ENCODE assay signal across 19 cellular contexts in the genomic region with DNA sequence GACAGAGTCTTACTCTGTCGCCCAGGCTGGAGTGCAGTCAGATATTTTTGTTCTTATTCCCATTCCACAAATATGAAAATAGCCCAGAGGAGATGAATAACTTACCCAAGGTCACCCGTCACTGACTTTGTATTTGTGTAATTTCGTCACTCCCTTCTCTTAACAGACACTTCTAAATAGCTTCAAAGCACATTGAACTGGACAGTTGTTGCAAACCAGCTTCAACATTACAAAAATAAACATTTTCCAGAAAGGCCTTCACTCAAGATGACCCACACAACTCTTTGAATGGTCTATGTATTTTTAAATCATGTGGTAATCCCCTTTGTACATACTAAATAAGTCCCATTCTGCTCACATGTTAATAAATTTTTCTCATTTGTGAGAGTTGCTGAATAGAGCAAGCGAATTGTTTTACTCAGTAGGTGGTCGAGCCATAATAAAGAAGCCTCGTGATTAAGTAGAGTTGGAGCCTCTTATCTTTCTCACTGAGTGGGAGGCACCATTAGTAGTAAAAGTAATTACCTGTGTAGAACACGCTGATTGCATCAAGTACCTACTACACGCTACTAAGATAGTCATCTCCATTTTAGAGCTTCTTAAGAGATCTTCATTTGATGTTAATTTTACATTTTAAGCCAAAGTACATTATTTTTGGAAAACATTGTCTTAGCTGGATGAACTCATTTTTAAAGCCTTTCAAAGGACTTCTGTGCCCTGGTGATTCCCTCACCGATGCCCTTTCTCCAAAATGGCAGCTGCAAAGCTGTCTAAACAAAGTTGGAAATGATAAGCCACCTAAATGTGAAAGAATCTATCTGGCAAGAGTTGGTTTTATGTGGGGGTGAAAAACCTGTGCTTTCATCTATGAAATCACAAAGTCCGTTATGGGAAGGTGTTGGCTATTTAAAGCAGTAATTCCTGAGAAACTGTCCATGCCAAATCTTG.
DNase-seq lines count a peak whose midpoint lies in the region; TF ChIP-seq lines count a peak whose summit lies in the region.
"Had no signal": no experiment of that assay in that cellular context is flagged by ENCODE, and none has a peak within 500 bp of the region (broad histone marks: within the 10 kb centered on the region; RNA-seq: fewer than 3 reads in every experiment).

No MANE protein-coding gene starts in this region.

- no peak overlapping the region for H2AFZ ChIP-seq in SK-N-SH (ENCODE audit: low read depth)

- no peaks in the 10 kb centered on the region for H3K79me2 ChIP-seq in SK-N-SH (ENCODE audit: insufficient read depth)

- H3K4me1 ChIP-seq in SJSA1 (replicated peaks) (peaks cover 22% of the 10 kb centered on the region), skeletal muscle tissue (ENCODE audit: control insufficient read depth in 3 of 3, insufficient read depth in 3 of 3, low read length in 3 of 3) (peaks cover 0 to 13% (median 10%) of the 10 kb centered on the region in 3 donors), SK-N-SH (ENCODE audit: control insufficient read depth in 1 of 2, insufficient read depth in 2 of 2, low read depth in 1 of 2, low read length in 1 of 2) (peaks cover 0 to 9% of the 10 kb centered on the region in 2 experiments; a peak in 3 of 4 replicates)
- H3K4me1 ChIP-seq: HAP-1 had no signal

- no peak for TF ChIP-seq EP300 in SK-N-SH (IDR thresholded peaks at IDR 0.05; ENCODE audit: borderline replicate concordance in 1 of 2, low read depth in 1 of 2, low read length in 1 of 2)

- CTCF ChIA-PET in GM10248 (lab: Yijun Ruan, JAX) (no interaction called here), SK-N-SH (lab: Yijun Ruan, JAX) (interaction anchor here (0.8 to 1.0 kb wide), 3 partner anchors 14 to 26 kb away, joined by 3 read pairs; no protein-coding TSS in a partner anchor)

- peak overlapping the region; percentile 84 for H3K27ac Mint-ChIP-seq in T-helper 1 cell treated with Interleukin-12 subunit alpha and Interleukin-12 subunit beta and Interleukin-4 antibody, amounts not matched to agents 30 μg/mL and 1 μg/mL, for 36 hours
- H3K27ac Mint-ChIP-seq: dendritic cell treated with granulocyte-macrophage colony-stimulating factor and Interleukin-4, amounts not matched to agents 40 ng/mL and 50 ng/mL, for 4 days; nephron progenitor cell had no signal

- POLR2A ChIA-PET in GM10248 (lab: Yijun Ruan, JAX), result no interaction called here
- POLR2A ChIA-PET in SK-N-SH (lab: Yijun Ruan, JAX), result interaction anchor here (0.6 kb wide), 1 partner anchor 13 kb away, joined by 3 read pairs; no protein-coding TSS in a partner anchor

- H3K27me3 Mint-ChIP-seq in T-helper 1 cell treated with Interleukin-12 subunit alpha and Interleukin-12 subunit beta and Interleukin-4 antibody, amounts not matched to agents 30 μg/mL and 1 μg/mL, for 36 hours (ENCODE audit: low read depth), result no peaks in the 10 kb centered on the region
- H3K27me3 Mint-ChIP-seq: activated T-cell treated with anti-CD3 and anti-CD28 coated beads, Interleukin-2, amount 50 U/mL, for 24 hours; dendritic cell treated with granulocyte-macrophage colony-stimulating factor and Interleukin-4, amounts not matched to agents 40 ng/mL and 50 ng/mL, for 4 days had no signal

- no peak for TF ChIP-seq CTCF in fibroblast of mammary gland (conservative IDR thresholded peaks at IDR 0.05; ENCODE audit: control insufficient read depth, insufficient read depth, low read depth, low read length)
- TF ChIP-seq CTCF in GM10248 (IDR thresholded peaks at IDR 0.05; ENCODE audit: control extremely low read depth, extremely low read depth, low read depth, missing control alignments), result no peak
- TF ChIP-seq CTCF in SK-N-SH (IDR thresholded peaks at IDR 0.05), result no peak

- no peaks in the 10 kb centered on the region for H3K9me2 ChIP-seq in SK-N-SH

- H3F3A ChIP-seq in SK-N-SH (replicated peaks; ENCODE audit: insufficient read depth), result no peaks in the 10 kb centered on the region

- H3K4me3 Mint-ChIP-seq in T-helper 1 cell treated with Interleukin-12 subunit alpha and Interleukin-12 subunit beta and Interleukin-4 antibody, amounts not matched to agents 30 μg/mL and 1 μg/mL, for 36 hours, result no peak overlapping the region
- H3K4me3 Mint-ChIP-seq: activated T-cell treated with anti-CD3 and anti-CD28 coated beads, Interleukin-2, amount 50 U/mL, for 24 hours; dendritic cell treated with granulocyte-macrophage colony-stimulating factor and Interleukin-4, amounts not matched to agents 40 ng/mL and 50 ng/mL, for 4 days; nephron progenitor cell had no signal

- H4K20me1 ChIP-seq in SK-N-SH (ENCODE audit: insufficient read depth), result no peaks in the 10 kb centered on the region

- no peak for TF ChIP-seq RAD21 in SK-N-SH (IDR thresholded peaks at IDR 0.05; ENCODE audit: low read length)

- H3K4me3 ChIP-seq in SJSA1 (no peak overlapping the region), fibroblast of mammary gland (ENCODE audit: control insufficient read depth, low read depth, low read length) (no peak overlapping the region), skeletal muscle tissue (ENCODE audit: low read length in 3 of 3) (no peak overlapping the region), SK-N-SH (ENCODE audit: low read depth in 2 of 2, low read length in 1 of 2) (no peak overlapping the region)
- H3K4me3 ChIP-seq: HAP-1, K562 had no signal

- H3K4me2 ChIP-seq in SK-N-SH, result no peak overlapping the region

- H3K9me3 Mint-ChIP-seq in T-helper 1 cell treated with Interleukin-12 subunit alpha and Interleukin-12 subunit beta and Interleukin-4 antibody, amounts not matched to agents 30 μg/mL and 1 μg/mL, for 36 hours, result no peaks in the 10 kb centered on the region
- H3K9me3 Mint-ChIP-seq: activated T-cell treated with anti-CD3 and anti-CD28 coated beads, Interleukin-2, amount 50 U/mL, for 24 hours; dendritic cell treated with granulocyte-macrophage colony-stimulating factor and Interleukin-4, amounts not matched to agents 40 ng/mL and 50 ng/mL, for 4 days; nephron progenitor cell had no signal

- peaks cover 32% of the 10 kb centered on the region for H3K4me1 Mint-ChIP-seq in T-helper 1 cell treated with Interleukin-12 subunit alpha and Interleukin-12 subunit beta and Interleukin-4 antibody, amounts not matched to agents 30 μg/mL and 1 μg/mL, for 36 hours (ENCODE audit: low read depth)

- peaks cover 3% of the 10 kb centered on the region for H3K36me3 Mint-ChIP-seq in T-helper 1 cell treated with Interleukin-12 subunit alpha and Interleukin-12 subunit beta and Interleukin-4 antibody, amounts not matched to agents 30 μg/mL and 1 μg/mL, for 36 hours (ENCODE audit: low read depth)

- H3K36me3 ChIP-seq in SJSA1 (no peaks in the 10 kb centered on the region), skeletal muscle tissue (ENCODE audit: control insufficient read depth in 3 of 3, insufficient read depth in 3 of 3, low read length in 3 of 3) (no peaks in the 10 kb centered on the region), SK-N-SH (replicated peaks in 1 of 2; ENCODE audit: control insufficient read depth in 1 of 2, insufficient read depth in 2 of 2, low read length in 1 of 2) (no peaks in the 10 kb centered on the region)
- H3K36me3 ChIP-seq: HAP-1 had no signal

- H3K27ac ChIP-seq in SJSA1 (peak overlapping the region; percentile 80), skeletal muscle tissue (ENCODE audit: low read depth, low read length) (peak overlapping the region; percentile 3), SK-N-SH (ENCODE audit: low read depth in 2 of 2, low read length in 1 of 2) (peak overlapping the region in 1 of 2 experiments; percentile 55; a peak in 1 of 4 replicates)
- H3K27ac ChIP-seq: C4-2B had no signal

- H3K9ac ChIP-seq in skeletal muscle tissue (ENCODE audit: low read depth in 1 of 3, low read length in 3 of 3), result no peak overlapping the region
- H3K9ac ChIP-seq in SK-N-SH, result no peak overlapping the region

- DNase-seq in T-helper 1 cell (no peak), SJSA1 (ENCODE audit: low read depth in 1 of 2, low spot score in 2 of 2) (peak in 1 of 2 experiments; percentile 59), fibroblast of mammary gland (ENCODE audit: low read depth) (peak; percentile 22), GM10248 (ENCODE audit: extremely low spot score) (no peak), GM19240 (ENCODE audit: insufficient read length, low spot score) (no peak), SK-N-SH (no peak)
- DNase-seq: activated CD4-positive, CD25-positive, alpha-beta regulatory T cell treated with anti-CD3 and anti-CD28 coated beads, Interleukin-2, amount 50 U/mL, for 72 hours; activated T-cell treated with anti-CD3 and anti-CD28 coated beads, Interleukin-2, amount 50 U/mL, for 24 hours; aorta; EL; left ventricle myocardium superior; NCI-H1092 treated with DMSO at 0.1 percent for 48 hours; nephron progenitor cell had no signal

- H3K27me3 ChIP-seq in SJSA1 (replicated peaks), result no peaks in the 10 kb centered on the region
- H3K27me3 ChIP-seq in skeletal muscle tissue (ENCODE audit: control insufficient read depth in 3 of 3, insufficient read depth in 3 of 3, low read length in 3 of 3), result no peaks in the 10 kb centered on the region
- no peaks in the 10 kb centered on the region for H3K27me3 ChIP-seq in SK-N-SH (ENCODE audit: insufficient read depth)

- 53% methylated on average over 10 of the region's 10 CpGs for whole genome bisulfite sequencing in SK-N-SH (ENCODE audit: low lambda C conversion rate)

- no peaks in the 10 kb centered on the region for H3K9me3 ChIP-seq in SJSA1 (replicated peaks)
- H3K9me3 ChIP-seq in skeletal muscle tissue (ENCODE audit: control insufficient read depth in 3 of 3, low read length in 3 of 3), result no peaks in the 10 kb centered on the region
- H3K9me3 ChIP-seq in SK-N-SH, result no peaks in the 10 kb centered on the region
- H3K9me3 ChIP-seq: HAP-1 had no signal

TF ChIP-seq in SK-N-SH, 30 proteins besides CTCF, POLR2A, EP300 and RAD21 (continues in another document):
- TF ChIP-seq NFIC (IDR thresholded peaks at IDR 0.05; ENCODE audit: borderline replicate concordance) (no peak), EZH2phosphoT487 (IDR thresholded peaks at IDR 0.05; ENCODE audit: borderline replicate concordance, low read depth) (no peak), SMC3 (IDR thresholded peaks at IDR 0.05; ENCODE audit: low read depth, low read length) (no peak), RXRA (IDR thresholded peaks at IDR 0.05; ENCODE audit: borderline replicate concordance, low read depth) (no peak), CHD2 (IDR thresholded peaks at IDR 0.05; ENCODE audit: low read length, partially characterized antibody) (no peak), RCOR1 (IDR thresholded peaks at IDR 0.05; ENCODE audit: low read length) (no peak)
- TF ChIP-seq, protein P1, sequence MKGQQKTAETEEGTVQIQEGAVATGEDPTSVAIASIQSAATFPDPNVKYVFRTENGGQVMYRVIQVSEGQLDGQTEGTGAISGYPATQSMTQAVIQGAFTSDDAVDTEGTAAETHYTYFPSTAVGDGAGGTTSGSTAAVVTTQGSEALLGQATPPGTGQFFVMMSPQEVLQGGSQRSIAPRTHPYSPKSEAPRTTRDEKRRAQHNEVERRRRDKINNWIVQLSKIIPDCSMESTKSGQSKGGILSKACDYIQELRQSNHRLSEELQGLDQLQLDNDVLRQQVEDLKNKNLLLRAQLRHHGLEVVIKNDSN (IDR thresholded peaks at IDR 0.05; ENCODE audit: borderline replicate concordance, low read depth), result no peak
- TF ChIP-seq, protein P2, sequence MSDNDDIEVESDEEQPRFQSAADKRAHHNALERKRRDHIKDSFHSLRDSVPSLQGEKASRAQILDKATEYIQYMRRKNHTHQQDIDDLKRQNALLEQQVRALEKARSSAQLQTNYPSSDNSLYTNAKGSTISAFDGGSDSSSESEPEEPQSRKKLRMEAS (IDR thresholded peaks at IDR 0.05; ENCODE audit: low read depth), result no peak
